Comparison of ENCODE assay signal across 23 cellular contexts in the genomic region with DNA sequence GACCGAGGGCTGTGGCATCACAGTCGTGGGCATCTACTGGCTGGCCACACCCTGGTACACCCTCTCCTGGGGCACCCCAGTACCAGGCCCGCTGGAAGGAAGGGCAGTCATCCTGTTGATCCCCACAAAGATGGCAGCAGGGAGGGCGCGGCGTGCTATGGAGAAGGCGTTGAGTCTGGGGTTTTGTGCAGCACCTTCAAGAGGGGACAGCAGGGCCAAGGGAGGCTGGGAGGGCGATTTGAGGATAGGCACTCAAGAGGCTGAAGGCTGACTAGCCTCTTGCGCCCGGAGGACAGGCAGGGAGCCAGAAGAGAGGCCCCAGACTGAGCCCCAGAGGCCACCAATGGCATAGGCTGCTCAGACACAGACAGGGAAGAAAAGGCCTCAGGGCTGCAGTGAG. TPM values are rescaled to one million over a fixed set of nuclear protein-coding genes. Genes with fewer than 3 reads are reported as not detected.
A peak's percentile ranks its signal among the peaks of the same experiment; 100 is the strongest.
DNase-seq lines count a peak whose midpoint lies in the region; ATAC-seq and TF ChIP-seq lines count a peak whose summit lies in the region.
"Had no signal": no experiment of that assay in that cellular context is flagged by ENCODE, and none has a peak within 500 bp of the region (broad histone marks: within the 10 kb centered on the region; RNA-seq: fewer than 3 reads in every experiment).

No MANE protein-coding gene starts in this region.

- no peak for ATAC-seq in foreskin keratinocyte
- no peak for ATAC-seq in GM19463 (IDR thresholded peaks at IDR 0.05; ENCODE audit: unreplicated experiment)
- ATAC-seq: A549 had no signal

- H3K27me3 ChIP-seq in Caco-2 (replicated peaks; ENCODE audit: control insufficient read depth, insufficient read depth, low read length) (no peaks in the 10 kb centered on the region), endocrine pancreas (ENCODE audit: control insufficient read depth, insufficient read depth, low read length) (no peaks in the 10 kb centered on the region), neural progenitor cell (peaks cover 37% of the 10 kb centered on the region), foreskin keratinocyte (peaks cover 41% of the 10 kb centered on the region)

- no peak overlapping the region for H3K27ac Mint-ChIP-seq in activated CD4-positive, alpha-beta memory T cell treated with anti-CD3 and anti-CD28 coated beads, Interleukin-2, amount 10 ng/mL, durations not matched to agents 7 days and 5 days
- no peak overlapping the region for H3K27ac Mint-ChIP-seq in activated CD4-positive, alpha-beta memory T cell treated with anti-CD3 and anti-CD28 coated beads for 36 hours
- H3K27ac Mint-ChIP-seq in Caco-2 (ENCODE audit: unreplicated experiment) (no peak overlapping the region), neural progenitor cell (peak overlapping the region; percentile 33)

- no peaks in the 10 kb centered on the region for H3K9me3 Mint-ChIP-seq in activated CD4-positive, alpha-beta memory T cell treated with anti-CD3 and anti-CD28 coated beads, Interleukin-2, amount 10 ng/mL, durations not matched to agents 7 days and 5 days
- H3K9me3 Mint-ChIP-seq in activated CD4-positive, alpha-beta memory T cell treated with anti-CD3 and anti-CD28 coated beads for 36 hours: no peaks in the 10 kb centered on the region
- no peaks in the 10 kb centered on the region for H3K9me3 Mint-ChIP-seq in Caco-2 (ENCODE audit: unreplicated experiment)
- H3K9me3 Mint-ChIP-seq in neural progenitor cell: peaks cover 5% of the 10 kb centered on the region

- H3K4me3 ChIP-seq in Caco-2 (ENCODE audit: low read depth, low read length): no peak overlapping the region
- H3K4me3 ChIP-seq in endocrine pancreas (ENCODE audit: control insufficient read depth, insufficient read depth, low read length): no peak overlapping the region
- no peak overlapping the region for H3K4me3 ChIP-seq in neural progenitor cell
- H3K4me3 ChIP-seq in foreskin fibroblast (ENCODE audit: low read depth in 1 of 2, low read length in 2 of 2): no peak overlapping the region
- H3K4me3 ChIP-seq: A549; BLaER1 treated with 17β-estradiol and CSF1 and Interleukin-3, amounts not matched to agents 10 nM and 100 nM; PC-9; SJSA1; smooth muscle cell; vagina had no signal

- H3F3A ChIP-seq in neural progenitor cell (ENCODE audit: low read depth): peaks cover 19% of the 10 kb centered on the region

- H4K20me1 ChIP-seq in neural progenitor cell (ENCODE audit: low read depth): peaks cover 17% of the 10 kb centered on the region

- POLR2A ChIA-PET in activated CD4-positive, alpha-beta memory T cell treated with anti-CD3 and anti-CD28 coated beads, Interleukin-2, amount 10 ng/mL, durations not matched to agents 7 days and 5 days (lab: Charles Lee): no interaction called here
- POLR2A ChIA-PET in activated CD4-positive, alpha-beta memory T cell treated with anti-CD3 and anti-CD28 coated beads for 36 hours (lab: Charles Lee): no interaction called here
- POLR2A ChIA-PET in Caco-2 (lab: Charles Lee): no interaction called here

- H3K36me3 ChIP-seq in Caco-2 (ENCODE audit: control insufficient read depth, insufficient read depth, low read length) (no peaks in the 10 kb centered on the region), endocrine pancreas (ENCODE audit: control insufficient read depth, insufficient read depth, low read length) (no peaks in the 10 kb centered on the region), neural progenitor cell (no peaks in the 10 kb centered on the region)
- H3K36me3 ChIP-seq: BLaER1 treated with 17β-estradiol and CSF1 and Interleukin-3, amounts not matched to agents 10 nM and 100 nM; SJSA1; vagina had no signal

- H3K4me1 Mint-ChIP-seq in activated CD4-positive, alpha-beta memory T cell treated with anti-CD3 and anti-CD28 coated beads, Interleukin-2, amount 10 ng/mL, durations not matched to agents 7 days and 5 days: peaks cover 20% of the 10 kb centered on the region
- H3K4me1 Mint-ChIP-seq in activated CD4-positive, alpha-beta memory T cell treated with anti-CD3 and anti-CD28 coated beads for 36 hours (ENCODE audit: low read depth): peaks cover 12% of the 10 kb centered on the region
- peaks cover 9% of the 10 kb centered on the region for H3K4me1 Mint-ChIP-seq in Caco-2 (ENCODE audit: low read depth, unreplicated experiment)
- H3K4me1 Mint-ChIP-seq in neural progenitor cell: peaks cover 16% of the 10 kb centered on the region

- intact Hi-C loops in activated CD4-positive, alpha-beta memory T cell treated with anti-CD3 and anti-CD28 coated beads for 36 hours (cut with micrococcal nuclease): loop anchor here (10.0 kb wide), 1 partner anchor 183 kb away; no protein-coding TSS in a partner anchor
- intact Hi-C loops in Caco-2 (cut with micrococcal nuclease; ENCODE audit: unreplicated experiment): no loop called here

- H3K4me3 Mint-ChIP-seq in activated CD4-positive, alpha-beta memory T cell treated with anti-CD3 and anti-CD28 coated beads, Interleukin-2, amount 10 ng/mL, durations not matched to agents 7 days and 5 days: peak overlapping the region; percentile 32
- no peak overlapping the region for H3K4me3 Mint-ChIP-seq in activated CD4-positive, alpha-beta memory T cell treated with anti-CD3 and anti-CD28 coated beads for 36 hours
- H3K4me3 Mint-ChIP-seq in Caco-2 (ENCODE audit: unreplicated experiment): peak overlapping the region; percentile 47
- H3K4me3 Mint-ChIP-seq in neural progenitor cell: peak overlapping the region; percentile 78

- peak overlapping the region; percentile 7 for H3K9ac ChIP-seq in endocrine pancreas (ENCODE audit: control insufficient read depth, insufficient read depth, low read length)
- H3K9ac ChIP-seq in neural progenitor cell: no peak overlapping the region
- H3K9ac ChIP-seq: BLaER1 treated with 17β-estradiol and CSF1 and Interleukin-3, amounts not matched to agents 10 nM and 100 nM had no signal

- no peaks in the 10 kb centered on the region for H3K36me3 Mint-ChIP-seq in activated CD4-positive, alpha-beta memory T cell treated with anti-CD3 and anti-CD28 coated beads, Interleukin-2, amount 10 ng/mL, durations not matched to agents 7 days and 5 days (ENCODE audit: low read depth)
- H3K36me3 Mint-ChIP-seq in activated CD4-positive, alpha-beta memory T cell treated with anti-CD3 and anti-CD28 coated beads for 36 hours: no peaks in the 10 kb centered on the region
- H3K36me3 Mint-ChIP-seq in Caco-2 (ENCODE audit: insufficient read depth, unreplicated experiment) (peaks cover 5% of the 10 kb centered on the region), neural progenitor cell (peaks cover 6% of the 10 kb centered on the region)

- H3K27ac ChIP-seq in neural progenitor cell: no peak overlapping the region
- no peak overlapping the region for H3K27ac ChIP-seq in foreskin keratinocyte
- H3K27ac ChIP-seq: BLaER1 treated with 17β-estradiol and CSF1 and Interleukin-3, amounts not matched to agents 10 nM and 100 nM; HL-60; PC-9; SJSA1; vagina had no signal

- no TSS peak for BruUV-seq in Caco-2 (replicated peaks; lab: Mats Ljungman, UMichigan)

- peaks cover 7% of the 10 kb centered on the region for H3K4me1 ChIP-seq in Caco-2
- H3K4me1 ChIP-seq in endocrine pancreas (ENCODE audit: control insufficient read depth, insufficient read depth, low read length): no peaks in the 10 kb centered on the region
- peaks cover 4% of the 10 kb centered on the region for H3K4me1 ChIP-seq in neural progenitor cell
- H3K4me1 ChIP-seq in foreskin keratinocyte: no peaks in the 10 kb centered on the region

- no peak overlapping the region for H3K4me2 ChIP-seq in neural progenitor cell
- H3K4me2 ChIP-seq: PC-9 had no signal

- peaks cover 10% of the 10 kb centered on the region for H3K79me2 ChIP-seq in neural progenitor cell (ENCODE audit: low read depth)

- CTCF ChIA-PET in activated CD4-positive, alpha-beta memory T cell treated with anti-CD3 and anti-CD28 coated beads, Interleukin-2, amount 10 ng/mL, durations not matched to agents 7 days and 5 days (lab: Charles Lee): no interaction called here
- CTCF ChIA-PET in activated CD4-positive, alpha-beta memory T cell treated with anti-CD3 and anti-CD28 coated beads for 36 hours (lab: Charles Lee): no interaction called here
- CTCF ChIA-PET in Caco-2 (lab: Charles Lee): no interaction called here

- no peak for DNase-seq in activated CD4-positive, alpha-beta memory T cell treated with anti-CD3 and anti-CD28 coated beads, Interleukin-2, amount 10 ng/mL, durations not matched to agents 7 days and 5 days
- no peak for DNase-seq in activated CD4-positive, alpha-beta memory T cell treated with anti-CD3 and anti-CD28 coated beads for 36 hours
- DNase-seq in Caco-2: no peak
- no peak for DNase-seq in neural progenitor cell (ENCODE audit: low spot score)
- DNase-seq in foreskin keratinocyte: no peak
- no peak for DNase-seq in foreskin fibroblast
- DNase-seq: activated CD4-positive, alpha-beta T cell treated with anti-CD3 and anti-CD28 coated beads for 1 hour; activated CD8-positive, alpha-beta memory T cell treated with anti-CD3 and anti-CD28 coated beads, Interleukin-2, amount 50 U/mL, for 4 hours; mammary epithelial cell; NCI-H1436 treated with DMSO at 0.1 percent for 48 hours; stimulated activated CD4-positive, alpha-beta T cell treated with anti-CD3 and anti-CD28 coated beads, Interleukin-4, amount 100 ng/mL, for 24 hours; substantia nigra; T1000 had no signal

- no peak overlapping the region for H2AFZ ChIP-seq in neural progenitor cell (replicated peaks)
- H2AFZ ChIP-seq: PC-9 had no signal

- peaks cover 37% of the 10 kb centered on the region for H3K27me3 Mint-ChIP-seq in activated CD4-positive, alpha-beta memory T cell treated with anti-CD3 and anti-CD28 coated beads, Interleukin-2, amount 10 ng/mL, durations not matched to agents 7 days and 5 days
- peaks cover 15% of the 10 kb centered on the region for H3K27me3 Mint-ChIP-seq in activated CD4-positive, alpha-beta memory T cell treated with anti-CD3 and anti-CD28 coated beads for 36 hours
- H3K27me3 Mint-ChIP-seq in Caco-2 (ENCODE audit: insufficient read depth, unreplicated experiment) (no peaks in the 10 kb centered on the region), neural progenitor cell (ENCODE audit: insufficient read depth, low read depth) (peaks cover 12% of the 10 kb centered on the region)

- H3K9me3 ChIP-seq in Caco-2 (no peaks in the 10 kb centered on the region), endocrine pancreas (ENCODE audit: control insufficient read depth, low read length) (no peaks in the 10 kb centered on the region), neural progenitor cell (ENCODE audit: low read depth) (no peaks in the 10 kb centered on the region)
- H3K9me3 ChIP-seq: A549; BLaER1 treated with 17β-estradiol and CSF1 and Interleukin-3, amounts not matched to agents 10 nM and 100 nM; SJSA1; vagina had no signal

- TF ChIP-seq CTCF in Caco-2 (IDR thresholded peaks at IDR 0.05; ENCODE audit: insufficient read depth in 1 of 2, low read depth in 1 of 2, low read length in 1 of 2, severe bottlenecking in 1 of 2, unreplicated experiment in 1 of 2) (no peak), neural progenitor cell (IDR thresholded peaks at IDR 0.05) (no peak), foreskin keratinocyte (conservative IDR thresholded peaks at IDR 0.05) (no peak), foreskin fibroblast (IDR thresholded peaks at IDR 0.05; ENCODE audit: low read depth, low read length) (no peak)

RNA-seq across cellular contexts. Expression of a gene that starts 2.2 kb away (rescaled TPM):
- under 1 TPM in 1 of 2 experiments, not detected in 1; 0.18 TPM for total RNA-seq in activated CD4-positive, alpha-beta memory T cell treated with anti-CD3 and anti-CD28 coated beads, Interleukin-2, amount 10 ng/mL, durations not matched to agents 7 days and 5 days
- under 1 TPM; 0.46 to 0.64 TPM for total RNA-seq in activated CD4-positive, alpha-beta memory T cell treated with anti-CD3 and anti-CD28 coated beads for 36 hours
- total RNA-seq in Caco-2 (2022): 32.8 and 35.9 TPM in 2 replicates
- total RNA-seq in neural progenitor cell (ENCODE audit: low replicate concordance): 8.2 and 13.8 TPM in 2 replicates
- 0.18 and 0.34 TPM in 2 replicates for total RNA-seq in foreskin keratinocyte
- 0.08 and 0.18 TPM in 2 replicates for polyA plus RNA-seq in foreskin keratinocyte
- total RNA-seq: M059J had no signal
